ENCODE assay signal across 24 cellular contexts in genomic region chr3:82505079-82505756, GRCh38.
"Had no signal": no experiment of that assay in that cellular context is flagged by ENCODE, and none has a peak within 500 bp of the region (broad histone marks: within the 10 kb centered on the region; RNA-seq: fewer than 3 reads in every experiment).

No MANE protein-coding gene starts in this region.

- H3K36me3 ChIP-seq: adrenal gland, breast epithelium, MG63, Peyer's patch had no signal

- H3K4me3 ChIP-seq: adrenal gland, breast epithelium, MG63, Peyer's patch had no signal

- ATAC-seq: activated CD8-positive, alpha-beta memory T cell treated with anti-CD3 and anti-CD28 coated beads, Interleukin-2, amount 10 ng/mL, durations not matched to agents 7 days and 5 days; T-helper 17 cell; WTC11 had no signal

- DNase-seq: activated CD4-positive, alpha-beta T cell treated with anti-CD3 and anti-CD28 coated beads for 48 hours; activated CD4-positive, alpha-beta T cell treated with anti-CD3 and anti-CD28 coated beads, Interleukin-2, amount 50 U/mL, for 48 hours; activated CD4-positive, CD25-positive, alpha-beta regulatory T cell treated with anti-CD3 and anti-CD28 coated beads, Interleukin-2, amount 50 U/mL, for 72 hours; activated CD8-positive, alpha-beta memory T cell treated with anti-CD3 and anti-CD28 coated beads, Interleukin-2, amount 10 ng/mL, durations not matched to agents 7 days and 5 days; activated effector memory CD4-positive, alpha-beta T cell treated with anti-CD3 and anti-CD28 coated beads, Interleukin-2, amount 50 U/mL, for 16 hours; activated naive CD4-positive, alpha-beta T cell treated with anti-CD3 and anti-CD28 coated beads for 36 hours; activated T-cell treated with anti-CD3 and anti-CD28 coated beads, Interleukin-2, amount 50 U/mL, for 24 hours; adrenal gland; anterior cingulate cortex; caudate nucleus; MG63; MV-4-11; NCI-H1092 treated with DMSO at 0.1 percent for 48 hours; NCI-H1417 treated with DMSO at 0.1 percent for 48 hours; NCI-H1694; NCI-H2029 treated with DMSO at 0.1 percent for 48 hours; NCI-H510A treated with DMSO at 0.1 percent for 48 hours; SIG-M5; T-helper 17 cell; T-helper 9 cell had no signal

- H3K4me1 ChIP-seq: adrenal gland, breast epithelium, Peyer's patch had no signal

- H3K27me3 ChIP-seq: adrenal gland, breast epithelium, MG63, Peyer's patch had no signal

- H3K9me3 ChIP-seq: adrenal gland, MG63, Peyer's patch had no signal

- H3K27ac ChIP-seq: adrenal gland, breast epithelium, Peyer's patch, RWPE1 had no signal
